In genomic region chr1:201461783-201462441, GRCh38 we compare ENCODE assay signal across 8 cellular contexts. TPM values are rescaled to one million over a fixed set of nuclear protein-coding genes. Genes with fewer than 3 reads are reported as not detected.
DNase-seq lines count a peak whose midpoint lies in the region; ATAC-seq, FAIRE-seq and TF ChIP-seq lines count a peak whose summit lies in the region.

No MANE protein-coding gene starts in this region.

- H3K27me3 ChIP-seq in endothelial cell of umbilical vein (ENCODE audit: control insufficient read depth in 2 of 2, insufficient read depth in 2 of 2, low read length in 2 of 2): no peaks in the 10 kb centered on the region

- peaks cover 2% of the 10 kb centered on the region for H3K79me2 ChIP-seq in endothelial cell of umbilical vein (ENCODE audit: control insufficient read depth, insufficient read depth, low read length)

- peak; percentile 33 for FAIRE-seq in endothelial cell of umbilical vein (lab: Jason Lieb, UNC)

- H3K9me1 ChIP-seq in endothelial cell of umbilical vein (replicated peaks; ENCODE audit: control insufficient read depth, extremely low read depth, insufficient read depth, low read length): no peaks in the 10 kb centered on the region

- POLR2A ChIA-PET in endothelial cell of umbilical vein (lab: Charles Lee) (interaction anchor here (0.6 to 1.2 kb wide), 2 partner anchors 44 to 73 kb away, joined by 4 to 11 read pairs; partner anchors contain the start of gene CSRP1), GM10248 (lab: Yijun Ruan, JAX) (interaction anchor here (0.6 kb wide), 1 partner anchor 20 kb away, joined by 3 read pairs; no protein-coding TSS in a partner anchor)

- no peak overlapping the region for H2AFZ ChIP-seq in endothelial cell of umbilical vein (ENCODE audit: low read depth, low read length)

- no peak overlapping the region for H3K4me2 ChIP-seq in endothelial cell of umbilical vein (ENCODE audit: insufficient read depth, low read length)

- H3K9me3 ChIP-seq in endothelial cell of umbilical vein (replicated peaks; ENCODE audit: control insufficient read depth, insufficient read depth, low read length): no peaks in the 10 kb centered on the region

- peaks cover 13% of the 10 kb centered on the region for H3K4me1 ChIP-seq in endothelial cell of umbilical vein (ENCODE audit: control insufficient read depth, extremely low read depth, insufficient read depth, low read length)

- H3K36me3 ChIP-seq in endothelial cell of umbilical vein (ENCODE audit: control insufficient read depth in 2 of 2, extremely low read depth in 1 of 2, insufficient read depth in 2 of 2, low read length in 2 of 2): peaks cover 0 to 12% of the 10 kb centered on the region in 2 experiments

- intact Hi-C loops in endothelial cell of umbilical vein (cut with micrococcal nuclease): no loop called here

- H3K9ac ChIP-seq in endothelial cell of umbilical vein (replicated peaks; ENCODE audit: extremely low read depth, insufficient read depth, low read length): no peak overlapping the region

- TF ChIP-seq POLR2A in endothelial cell of umbilical vein (IDR thresholded peaks at IDR 0.05; ENCODE audit: low read depth, low read length): no peak

- CTCF ChIA-PET in endothelial cell of umbilical vein (lab: Charles Lee) (interaction anchor here (1.0 to 6.7 kb wide), 7 partner anchors 9 to 51 kb away, joined by 3 to 58 read pairs (median 11); no protein-coding TSS in a partner anchor), GM10248 (lab: Yijun Ruan, JAX) (interaction anchor here (3.9 to 5.0 kb wide), 3 partner anchors 14 to 51 kb away, joined by 24 to 41 read pairs (median 28); no protein-coding TSS in a partner anchor)

- ATAC-seq in HG03175 (IDR thresholded peaks at IDR 0.05; ENCODE audit: unreplicated experiment) (no peak), GM21723 (IDR thresholded peaks at IDR 0.05; ENCODE audit: unreplicated experiment) (no peak), HG03139 (IDR thresholded peaks at IDR 0.05; ENCODE audit: unreplicated experiment) (no peak)

- H3K27ac ChIP-seq in endothelial cell of umbilical vein (ENCODE audit: insufficient read depth, low read depth, low read length): no peak overlapping the region

- BruUV-seq in endothelial cell of umbilical vein (replicated peaks; lab: Mats Ljungman, UMichigan): no TSS peak

- TF ChIP-seq CTCF in endothelial cell of umbilical vein (IDR thresholded peaks at IDR 0.05; ENCODE audit: extremely low read depth in 1 of 2, insufficient read depth in 1 of 2, low read depth in 1 of 2, low read length in 2 of 2): no peak
- no peak for TF ChIP-seq CTCF in GM10248 (IDR thresholded peaks at IDR 0.05; ENCODE audit: control extremely low read depth, extremely low read depth, low read depth, missing control alignments)

- H3K4me3 ChIP-seq in endothelial cell of umbilical vein (replicated peaks in 1 of 3; ENCODE audit: insufficient read depth in 1 of 3, low read depth in 1 of 3, low read length in 3 of 3): no peak overlapping the region

- peak; percentile 98 for DNase-seq in A172 (ENCODE audit: low spot score)
- peak; percentile 67 for DNase-seq in NCI-H2107 (lab: John Stamatoyannopoulos, UW)
- peak; percentile 61 for DNase-seq in endothelial cell of umbilical vein (ENCODE audit: low read depth, low spot score)
- peak; percentile 100 for DNase-seq in myocyte (ENCODE audit: low read depth)
- no peak for DNase-seq in GM10248 (ENCODE audit: extremely low spot score)

- dilution Hi-C loops in endothelial cell of umbilical vein (cut with MboI; ENCODE audit: extremely low pct_ligation_motif_present, low sequenced_read_pairs): no loop called here

- no peaks in the 10 kb centered on the region for H4K20me1 ChIP-seq in endothelial cell of umbilical vein (replicated peaks; ENCODE audit: control insufficient read depth, extremely low read depth, insufficient read depth, low read length)

TF ChIP-seq in endothelial cell of umbilical vein, 7 proteins besides CTCF, POLR2A, EP300 and RAD21:
- TF ChIP-seq FOS (IDR thresholded peaks at IDR 0.05; ENCODE audit: borderline replicate concordance, insufficient read depth, low read length): peak; percentile 24
- TF ChIP-seq JUN (IDR thresholded peaks at IDR 0.05; ENCODE audit: borderline replicate concordance, insufficient read depth, insufficient read length, low read depth): peak; percentile 20
- TF ChIP-seq GATA2 (IDR thresholded peaks at IDR 0.05; ENCODE audit: insufficient read depth, insufficient read length, low read depth, low read length): no peak
- peak; percentile 17 for TF ChIP-seq POLR2AphosphoS5 (IDR thresholded peaks at IDR 0.05; ENCODE audit: insufficient read depth, low read depth, low read length)
- TF ChIP-seq MAX (IDR thresholded peaks at IDR 0.05; ENCODE audit: insufficient read depth, insufficient read length): no peak

RNA-seq across cellular contexts. Expression of gene PHLDA3, which starts 7.1 kb away (rescaled TPM):
- 96.2 and 133 TPM in 2 replicates for total RNA-seq in A172 (2014; rRNA removed; shearing (Covaris generic))
- total RNA-seq in endothelial cell of umbilical vein: 29.5 and 35.6 TPM in 2 replicates
- polyA plus RNA-seq in endothelial cell of umbilical vein: 21.4 and 24.4 TPM in 2 replicates
- 14.4 and 26.7 TPM in 2 replicates for polyA plus RNA-seq in endothelial cell of umbilical vein (2011; cell fraction: cytosol; rRNA removed)
- polyA plus RNA-seq in endothelial cell of umbilical vein (2011; cell fraction: nucleus; rRNA removed): 9.6 and 10.4 TPM in 2 replicates
- polyA plus RNA-seq in endothelial cell of umbilical vein (2012): 21.0 and 23.4 TPM in 2 replicates
- polyA minus RNA-seq in endothelial cell of umbilical vein: 7.8 and 8.0 TPM in 2 replicates
- 19.4 TPM for polyA minus RNA-seq in endothelial cell of umbilical vein (2011; cell fraction: cytosol; rRNA and poly(A)+ RNA removed)
- 3.2 and 8.5 TPM in 2 replicates for polyA minus RNA-seq in endothelial cell of umbilical vein (2011; cell fraction: nucleus; rRNA and poly(A)+ RNA removed)
- 267 and 319 TPM in 2 replicates for total RNA-seq in myocyte
- polyA plus RNA-seq in myocyte (2012): 271 TPM

RNA-seq across cellular contexts. Expression of gene TNNI1, which starts 40.4 kb away (rescaled TPM):
- not detected in 2 replicates for total RNA-seq in A172 (2014; rRNA removed; shearing (Covaris generic))
- not detected in 2 replicates for total RNA-seq in endothelial cell of umbilical vein
- not detected in 2 replicates for polyA plus RNA-seq in endothelial cell of umbilical vein
- not detected in 2 replicates for polyA plus RNA-seq in endothelial cell of umbilical vein (2011; cell fraction: cytosol; rRNA removed)
- not detected in 2 replicates for polyA plus RNA-seq in endothelial cell of umbilical vein (2011; cell fraction: nucleus; rRNA removed)
- not detected in 2 replicates for polyA plus RNA-seq in endothelial cell of umbilical vein (2012)
- not detected in 2 replicates for polyA minus RNA-seq in endothelial cell of umbilical vein
- polyA minus RNA-seq in endothelial cell of umbilical vein (2011; cell fraction: cytosol; rRNA and poly(A)+ RNA removed): not detected
- not detected in 2 replicates for polyA minus RNA-seq in endothelial cell of umbilical vein (2011; cell fraction: nucleus; rRNA and poly(A)+ RNA removed)
- total RNA-seq in myocyte: 9,118 and 11,163 TPM in 2 replicates
- 4,992 TPM for polyA plus RNA-seq in myocyte (2012)

RNA-seq across cellular contexts. Expression of gene CSRP1, which starts 45.0 kb away (rescaled TPM):
- total RNA-seq in A172 (2014; rRNA removed; shearing (Covaris generic)): 573 and 611 TPM in 2 replicates
- 332 and 393 TPM in 2 replicates for total RNA-seq in endothelial cell of umbilical vein
- polyA plus RNA-seq in endothelial cell of umbilical vein: 510 and 560 TPM in 2 replicates
- 538 and 578 TPM in 2 replicates for polyA plus RNA-seq in endothelial cell of umbilical vein (2011; cell fraction: cytosol; rRNA removed)
- 426 and 474 TPM in 2 replicates for polyA plus RNA-seq in endothelial cell of umbilical vein (2011; cell fraction: nucleus; rRNA removed)
- 291 and 393 TPM in 2 replicates for polyA plus RNA-seq in endothelial cell of umbilical vein (2012)
- 360 and 393 TPM in 2 replicates for polyA minus RNA-seq in endothelial cell of umbilical vein
- 93.8 TPM for polyA minus RNA-seq in endothelial cell of umbilical vein (2011; cell fraction: cytosol; rRNA and poly(A)+ RNA removed)
- polyA minus RNA-seq in endothelial cell of umbilical vein (2011; cell fraction: nucleus; rRNA and poly(A)+ RNA removed): 111 and 143 TPM in 2 replicates
- total RNA-seq in myocyte: 184 and 198 TPM in 2 replicates
- polyA plus RNA-seq in myocyte (2012): 472 TPM

Comparison
In these comparisons a context has a peak if more than half of its experiments do, and no peak if none do; other contexts are left out.
1. RNA of gene TNNI1, which starts 40.4 kb away (total RNA-seq): 9,118 to 11,163 TPM in myocyte; not detected in A172 and not detected in endothelial cell of umbilical vein; every median in the first group is over 1,000 times any median in the second.